In genomic region chr16:69726313-69727060, GRCh38 we compare ENCODE assay signal across 1 cellular context.
A peak's percentile ranks its signal among the peaks of the same experiment; 100 is the strongest.
TF ChIP-seq lines count a peak whose summit lies in the region.

Gene NQO1, minus strand, starts transcription at chr16:69726560. Its CDS starts 121 bp downstream, at chr16:69726439.

TF ChIP-seq in A549, 52 proteins besides CTCF, POLR2A, EP300 and RAD21 (continued from another document):
- TF ChIP-seq ATOH8 (CRISPR knock-in tag; IDR thresholded peaks at IDR 0.05; ENCODE audit: low read depth) (no peak), GATA3 (IDR thresholded peaks at IDR 0.05; ENCODE audit: borderline replicate concordance) (no peak), RFX5 (IDR thresholded peaks at IDR 0.05) (peak; percentile 51; the same call in 1 of the 2 replicates), SMC3 (IDR thresholded peaks at IDR 0.05) (0 out of 3 replicates have a peak, but pooled peaks have one; percentile 18)
